1 cellular context compared by ENCODE assay signal in the genomic region with DNA sequence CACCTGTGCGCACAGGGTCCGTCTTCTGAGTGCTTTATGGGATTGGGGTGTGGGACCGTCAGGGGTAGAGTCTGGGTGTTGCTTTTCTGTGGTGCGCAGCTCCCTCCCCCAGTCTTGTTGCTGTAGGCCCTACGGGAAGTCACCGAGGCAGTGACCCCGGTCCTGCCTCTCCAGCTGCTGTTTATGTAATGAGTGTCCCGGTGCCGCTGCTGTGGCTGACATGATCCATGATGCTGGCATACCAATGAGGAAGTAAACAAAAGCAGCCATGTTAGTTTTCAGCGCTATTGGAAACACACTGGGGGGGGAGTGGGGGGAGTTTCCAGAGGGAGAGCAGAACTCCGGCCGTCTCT.
A peak's percentile ranks its signal among the peaks of the same experiment; 100 is the strongest.
TF ChIP-seq lines count a peak whose summit lies in the region.

No MANE protein-coding gene starts in this region.

TF ChIP-seq in K562, 482 proteins besides CTCF, POLR2A, EP300 and RAD21 (continued from another document):
- TF ChIP-seq, protein P1, sequence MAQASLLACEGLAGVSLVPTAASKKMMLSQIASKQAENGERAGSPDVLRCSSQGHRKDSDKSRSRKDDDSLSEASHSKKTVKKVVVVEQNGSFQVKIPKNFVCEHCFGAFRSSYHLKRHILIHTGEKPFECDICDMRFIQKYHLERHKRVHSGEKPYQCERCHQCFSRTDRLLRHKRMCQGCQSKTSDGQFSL (CRISPR knock-in tag; IDR thresholded peaks at IDR 0.05): no peak; the same call in 1 of the 2 replicates
- TF ChIP-seq, protein P1 (tag; IDR thresholded peaks at IDR 0.05): peak in 1 of 2 experiments; percentile 83; a peak in 1 of 4 replicates
- TF ChIP-seq FOXK2 (conservative IDR thresholded peaks at IDR 0.05 in 1 of 2, IDR thresholded peaks at IDR 0.05 in 1 of 2; ENCODE audit: low read depth in 2 of 2): peak; percentile 47 to 68
